ENCODE assay signal across 16 cellular contexts in the genomic region with DNA sequence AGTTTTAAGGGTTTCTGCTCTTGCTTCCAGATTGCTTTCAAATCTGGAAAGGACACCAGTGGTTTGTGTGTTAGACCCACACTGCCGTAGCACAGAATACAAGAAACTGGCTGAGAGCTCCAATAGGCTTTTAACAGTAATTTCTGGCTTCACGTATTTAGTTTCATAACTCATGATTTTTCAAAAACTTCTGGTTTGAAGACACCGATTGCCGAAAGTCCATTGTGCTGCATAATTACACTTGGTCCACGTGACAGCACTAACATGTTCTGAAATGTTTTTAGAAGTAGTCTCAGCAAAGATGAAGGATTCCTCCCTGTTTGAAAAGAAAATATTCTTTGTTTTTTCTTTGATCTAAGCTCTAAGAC. TPM values are rescaled to one million over a fixed set of nuclear protein-coding genes. Genes with fewer than 3 reads are reported as not detected.
DNase-seq lines count a peak whose midpoint lies in the region; ATAC-seq and TF ChIP-seq lines count a peak whose summit lies in the region.
"Had no signal": no experiment of that assay in that cellular context is flagged by ENCODE, and none has a peak within 500 bp of the region (broad histone marks: within the 10 kb centered on the region; RNA-seq: fewer than 3 reads in every experiment).

No MANE protein-coding gene starts in this region.

- DNase-seq in right atrium auricular region (ENCODE audit: low spot score) (no peak), left cardiac atrium (no peak), fibroblast of peridontal ligament (ENCODE audit: extremely low read depth) (peak; percentile 55), psoas muscle (no peak), uterus (no peak), SIG-M5 treated with dmso at 0.1 percent for 504 hours (lab: John Stamatoyannopoulos, UW; ENCODE audit: unreplicated experiment) (no peak)
- DNase-seq in CD8-positive, alpha-beta memory T cell, result no peak
- DNase-seq: activated naive CD4-positive, alpha-beta T cell treated with anti-CD3 and anti-CD28 coated beads, Interleukin-2, amount 10 ng/mL, durations not matched to agents 7 days and 5 days; CD4-positive, alpha-beta memory T cell; H9; NCI-H82; stimulated activated naive CD4-positive, alpha-beta T cell had no signal

- H3K4me1 ChIP-seq in right atrium auricular region (peaks cover 0 to 67% of the 10 kb centered on the region in 2 donors), psoas muscle (peaks cover 58% of the 10 kb centered on the region), uterus (no peaks in the 10 kb centered on the region)
- no peaks in the 10 kb centered on the region for H3K4me1 ChIP-seq in CD8-positive, alpha-beta memory T cell (ENCODE audit: insufficient read depth, low read length)

- intact Hi-C loops in left cardiac atrium (cut with DNase I) (loop anchor here in 1 of 2 donors (5.0 kb wide), 1 partner anchor 110 kb away; no protein-coding TSS in a partner anchor), psoas muscle (cut with DNase I) (loop anchor here in 1 of 2 donors (10.0 kb wide), 1 partner anchor 52 kb away; no protein-coding TSS in a partner anchor), uterus (cut with DNase I; ENCODE audit: low total_unique reads) (no loop called here)

- peaks cover 20 to 49% of the 10 kb centered on the region in 2 donors for H3K27me3 Mint-ChIP-seq in CD8-positive, alpha-beta memory T cell

- no peak overlapping the region for H3K4me3 Mint-ChIP-seq in CD8-positive, alpha-beta memory T cell
- H3K4me3 Mint-ChIP-seq: activated naive CD4-positive, alpha-beta T cell treated with anti-CD3 and anti-CD28 coated beads, Interleukin-2, amount 10 ng/mL, durations not matched to agents 7 days and 5 days; CD4-positive, alpha-beta memory T cell; central memory CD8-positive, alpha-beta T cell; H9 had no signal

- H3K4me3 ChIP-seq in right atrium auricular region, result peak overlapping the region in 1 of 2 donors; percentile 22
- peak overlapping the region; percentile 90 for H3K4me3 ChIP-seq in psoas muscle
- peak overlapping the region in 1 of 2 donors; percentile 9 for H3K4me3 ChIP-seq in uterus
- H3K4me3 ChIP-seq in CD8-positive, alpha-beta memory T cell (ENCODE audit: low read length), result no peak overlapping the region

- CTCF ChIA-PET in CD8-positive, alpha-beta memory T cell (lab: Charles Lee), result interaction anchor here (0.9 kb wide), 1 partner anchor 14 kb away, joined by 3 read pairs; no protein-coding TSS in a partner anchor

- POLR2A ChIA-PET in CD8-positive, alpha-beta memory T cell (lab: Charles Lee), result no interaction called here

- H3K27ac ChIP-seq in right atrium auricular region (peak overlapping the region; percentile 41 to 69), psoas muscle (peak overlapping the region; percentile 77), uterus (peak overlapping the region; percentile 93 to 95)
- no peak overlapping the region for H3K27ac ChIP-seq in CD8-positive, alpha-beta memory T cell (ENCODE audit: low read depth, low read length)

- peaks cover 0 to 2% (median 0%) of the 10 kb centered on the region in 5 donors for H3K9me3 Mint-ChIP-seq in CD8-positive, alpha-beta memory T cell
- H3K9me3 Mint-ChIP-seq: activated naive CD4-positive, alpha-beta T cell treated with anti-CD3 and anti-CD28 coated beads, Interleukin-2, amount 10 ng/mL, durations not matched to agents 7 days and 5 days; CD4-positive, alpha-beta memory T cell; central memory CD8-positive, alpha-beta T cell; H9 had no signal

- H3K36me3 Mint-ChIP-seq in CD8-positive, alpha-beta memory T cell, result peaks cover 0 to 3% (median 1%) of the 10 kb centered on the region in 3 donors
- H3K36me3 Mint-ChIP-seq: activated naive CD4-positive, alpha-beta T cell treated with anti-CD3 and anti-CD28 coated beads, Interleukin-2, amount 10 ng/mL, durations not matched to agents 7 days and 5 days; CD4-positive, alpha-beta memory T cell had no signal

- H3K27me3 ChIP-seq in right atrium auricular region (no peaks in the 10 kb centered on the region), psoas muscle (ENCODE audit: insufficient read depth in 3 of 3, low read length in 2 of 3) (no peaks in the 10 kb centered on the region), uterus (no peaks in the 10 kb centered on the region)
- no peaks in the 10 kb centered on the region for H3K27me3 ChIP-seq in CD8-positive, alpha-beta memory T cell (ENCODE audit: insufficient read depth, low read length, poor library complexity, severe bottlenecking)

- no peak for ATAC-seq in left cardiac atrium
- ATAC-seq in psoas muscle, result no peak
- ATAC-seq in HG03196 (IDR thresholded peaks at IDR 0.05; ENCODE audit: unreplicated experiment), result no peak
- ATAC-seq: activated CD4-positive, CD25-positive, alpha-beta regulatory T cell treated with anti-CD3 and anti-CD28 coated beads, Interleukin-2, amount 50 U/mL, for 24 hours had no signal

- 55 to 79% (median 56%) methylated on average over 5 of the region's 5 CpGs for WGBS in psoas muscle, 3 donors

- no peak for TF ChIP-seq POLR2A in uterus (IDR thresholded peaks at IDR 0.05)

- peaks cover 2 to 4% (median 3%) of the 10 kb centered on the region in 3 donors for H3K4me1 Mint-ChIP-seq in CD8-positive, alpha-beta memory T cell
- H3K4me1 Mint-ChIP-seq: activated naive CD4-positive, alpha-beta T cell treated with anti-CD3 and anti-CD28 coated beads, Interleukin-2, amount 10 ng/mL, durations not matched to agents 7 days and 5 days; central memory CD8-positive, alpha-beta T cell had no signal

- no peak overlapping the region for H3K27ac Mint-ChIP-seq in CD8-positive, alpha-beta memory T cell
- H3K27ac Mint-ChIP-seq: activated naive CD4-positive, alpha-beta T cell treated with anti-CD3 and anti-CD28 coated beads, Interleukin-2, amount 10 ng/mL, durations not matched to agents 7 days and 5 days; CD4-positive, alpha-beta memory T cell; H9 had no signal

- no peaks in the 10 kb centered on the region for H3K36me3 ChIP-seq in right atrium auricular region
- H3K36me3 ChIP-seq in psoas muscle (ENCODE audit: insufficient read depth in 1 of 2, low read depth in 1 of 2), result no peaks in the 10 kb centered on the region
- no peaks in the 10 kb centered on the region for H3K36me3 ChIP-seq in uterus
- H3K36me3 ChIP-seq in CD8-positive, alpha-beta memory T cell (ENCODE audit: insufficient read depth, low read length), result no peaks in the 10 kb centered on the region

- no peak for TF ChIP-seq CTCF in right atrium auricular region (IDR thresholded peaks at IDR 0.05)
- TF ChIP-seq CTCF in psoas muscle (IDR thresholded peaks at IDR 0.05), result no peak
- TF ChIP-seq CTCF in uterus (IDR thresholded peaks at IDR 0.05), result no peak

- no peaks in the 10 kb centered on the region for H3K9me3 ChIP-seq in right atrium auricular region
- no peaks in the 10 kb centered on the region for H3K9me3 ChIP-seq in psoas muscle
- no peaks in the 10 kb centered on the region for H3K9me3 ChIP-seq in uterus
- H3K9me3 ChIP-seq in CD8-positive, alpha-beta memory T cell (ENCODE audit: low read length), result no peaks in the 10 kb centered on the region

RNA-seq across cellular contexts. Expression of gene EGFR, which starts 3.8 kb away (rescaled TPM):
- total RNA-seq in right atrium auricular region (10 to 100 TPM; 21.1 to 22.5 TPM), left cardiac atrium (10 to 100 TPM; 23.3 to 26.6 TPM), psoas muscle (10 to 100 TPM; 14.1 to 39.7 (median 22.1) TPM), uterus (10 to 100 TPM; 36.4 to 73.6 (median 38.7) TPM)
- 10 to 100 TPM in 1 of 3 donors, 1 to 10 TPM in 2; 3.6 to 10.9 (median 5.5) TPM for polyA plus RNA-seq in psoas muscle
- total RNA-seq in CD8-positive, alpha-beta memory T cell, result not detected
- not detected for polyA plus RNA-seq in CD8-positive, alpha-beta memory T cell
- total RNA-seq: CD4-positive, alpha-beta memory T cell; T-helper 2 cell treated with Interferon-gamma antibody and Interleukin-4, amounts not matched to agents 100 ng/mL and 5 ng/mL, for 36 hours had no signal
- polyA plus RNA-seq: CD4-positive, alpha-beta memory T cell had no signal

Comparison
In these comparisons a context has a peak if more than half of its experiments do, and no peak if none do; other contexts are left out.
1. RNA of gene EGFR, which starts 3.8 kb away (total RNA-seq): 36.4 to 73.6 TPM in uterus, 23.3 to 26.6 TPM in left cardiac atrium, 14.1 to 39.7 TPM in psoas muscle and 21.1 to 22.5 TPM in right atrium auricular region; not detected in CD8-positive, alpha-beta memory T cell; every median in the first group is over 10 times any median in the second.